18 cellular contexts compared by ENCODE assay signal in genomic region chr2:28280576-28280975, GRCh38.
"Had no signal": no experiment of that assay in that cellular context is flagged by ENCODE, and none has a peak within 500 bp of the region (broad histone marks: within the 10 kb centered on the region; RNA-seq: fewer than 3 reads in every experiment).

No MANE protein-coding gene starts in this region.

- H3K9me3 ChIP-seq: gastrocnemius medialis, heart right ventricle, left ventricle myocardium inferior, prostate gland, stomach, testis had no signal

- ATAC-seq: gastrocnemius medialis; heart right ventricle; natural killer cell treated with Interleukin-12 subunit alpha and Interleukin-12 subunit beta and Interleukin-15 and Interleukin-18, amount 100 ng/mL, for 72 hours; sciatic nerve had no signal

- H3K4me1 ChIP-seq: prostate gland, testis had no signal

- H3K27me3 ChIP-seq: gastrocnemius medialis, heart right ventricle, stomach, testis had no signal

- DNase-seq: activated CD4-positive, alpha-beta T cell treated with anti-CD3 and anti-CD28 coated beads, Interleukin-2, amount 10 ng/mL, durations not matched to agents 24 days and 14 days; activated CD4-positive, CD25-positive, alpha-beta regulatory T cell; activated naive CD8-positive, alpha-beta T cell treated with anti-CD3 and anti-CD28 coated beads for 36 hours; cerebellar nuclear complex; effector memory CD4-positive, alpha-beta T cell; gastrocnemius medialis; heart right ventricle; left ventricle myocardium inferior; occipital lobe; stimulated activated CD4-positive, alpha-beta T cell treated with anti-CD3 and anti-CD28 coated beads, Interleukin-1b, Interleukin-23, amount 100 ng/mL, for 48 hours; stomach; SW 1271; testis had no signal

- H3K4me3 ChIP-seq: gastrocnemius medialis, heart right ventricle, left ventricle myocardium inferior, prostate gland, stomach, testis had no signal

- H3K36me3 ChIP-seq: gastrocnemius medialis, heart right ventricle, left ventricle myocardium inferior, prostate gland, stomach had no signal

- H3K36me3 Mint-ChIP-seq: natural killer cell treated with Interleukin-12 subunit alpha and Interleukin-12 subunit beta and Interleukin-15 and Interleukin-18, amount 100 ng/mL, for 72 hours had no signal

- H3K27me3 Mint-ChIP-seq: activated CD4-positive, alpha-beta T cell treated with anti-CD3 and anti-CD28 coated beads, Interleukin-2, amount 10 ng/mL, durations not matched to agents 24 days and 14 days; activated naive CD8-positive, alpha-beta T cell treated with anti-CD3 and anti-CD28 coated beads for 36 hours; dendritic cell treated with granulocyte-macrophage colony-stimulating factor and Interleukin-4, amounts not matched to agents 40 ng/mL and 50 ng/mL, for 4 days; natural killer cell treated with Interleukin-12 subunit alpha and Interleukin-12 subunit beta and Interleukin-15 and Interleukin-18, amount 100 ng/mL, for 72 hours had no signal

- H3K4me3 Mint-ChIP-seq: activated CD4-positive, alpha-beta T cell treated with anti-CD3 and anti-CD28 coated beads, Interleukin-2, amount 10 ng/mL, durations not matched to agents 24 days and 14 days; activated naive CD8-positive, alpha-beta T cell treated with anti-CD3 and anti-CD28 coated beads for 36 hours; dendritic cell treated with granulocyte-macrophage colony-stimulating factor and Interleukin-4, amounts not matched to agents 40 ng/mL and 50 ng/mL, for 4 days; natural killer cell treated with Interleukin-12 subunit alpha and Interleukin-12 subunit beta and Interleukin-15 and Interleukin-18, amount 100 ng/mL, for 72 hours; T-helper 2 cell treated with Interferon-gamma antibody and Interleukin-4, amounts not matched to agents 5 μg/mL and 100 μg/mL, for 36 hours had no signal

- H3K27ac Mint-ChIP-seq: activated CD4-positive, alpha-beta T cell treated with anti-CD3 and anti-CD28 coated beads, Interleukin-2, amount 10 ng/mL, durations not matched to agents 24 days and 14 days; activated naive CD8-positive, alpha-beta T cell treated with anti-CD3 and anti-CD28 coated beads for 36 hours; dendritic cell treated with granulocyte-macrophage colony-stimulating factor and Interleukin-4, amounts not matched to agents 40 ng/mL and 50 ng/mL, for 4 days; T-helper 2 cell treated with Interferon-gamma antibody and Interleukin-4, amounts not matched to agents 5 μg/mL and 100 μg/mL, for 36 hours had no signal

- H3K9me3 Mint-ChIP-seq: activated CD4-positive, alpha-beta T cell treated with anti-CD3 and anti-CD28 coated beads, Interleukin-2, amount 10 ng/mL, durations not matched to agents 24 days and 14 days; activated naive CD8-positive, alpha-beta T cell treated with anti-CD3 and anti-CD28 coated beads for 36 hours; dendritic cell treated with granulocyte-macrophage colony-stimulating factor and Interleukin-4, amounts not matched to agents 40 ng/mL and 50 ng/mL, for 4 days; natural killer cell treated with Interleukin-12 subunit alpha and Interleukin-12 subunit beta and Interleukin-15 and Interleukin-18, amount 100 ng/mL, for 72 hours; T-helper 2 cell treated with Interferon-gamma antibody and Interleukin-4, amounts not matched to agents 5 μg/mL and 100 μg/mL, for 36 hours had no signal

- H3K27ac ChIP-seq: gastrocnemius medialis, heart right ventricle, left ventricle myocardium inferior, prostate gland, stomach, testis had no signal
